Comparison of ENCODE assay signal across 11 cellular contexts in the genomic region with DNA sequence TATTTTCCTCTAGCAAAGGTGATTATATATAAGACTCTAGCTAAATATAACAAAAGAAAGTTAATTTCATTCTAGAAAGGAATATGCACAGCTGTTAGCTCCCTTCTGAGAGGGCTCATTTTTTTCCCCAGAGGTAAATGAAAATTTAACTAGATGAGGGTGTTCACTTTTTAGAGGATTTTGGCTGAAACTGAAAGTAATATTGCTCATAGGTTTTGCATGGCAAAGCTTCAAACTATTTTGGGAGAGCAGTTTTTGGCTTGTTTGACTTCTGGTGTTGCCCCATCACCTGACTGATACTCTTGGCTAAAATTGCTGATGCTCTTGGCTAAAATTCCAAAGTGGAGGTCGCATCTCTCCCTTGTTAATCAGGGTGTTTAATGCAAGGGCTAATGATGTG.
DNase-seq lines count a peak whose midpoint lies in the region; ATAC-seq lines count a peak whose summit lies in the region.
"Had no signal": no experiment of that assay in that cellular context is flagged by ENCODE, and none has a peak within 500 bp of the region (broad histone marks: within the 10 kb centered on the region; RNA-seq: fewer than 3 reads in every experiment).

No MANE protein-coding gene starts in this region.

- no peaks in the 10 kb centered on the region for H3K36me3 Mint-ChIP-seq in stimulated activated memory B cell treated with anti-CD40 and anti-IgM and Interleukin-4, amounts not matched to agents 10 μg/mL and 1 μg/mL and 100 μg/mL, for 72 hours
- no peaks in the 10 kb centered on the region for H3K36me3 Mint-ChIP-seq in activated T-cell treated with anti-CD3 and anti-CD28 coated beads, Interleukin-2, amount 50 U/mL, for 72 hours (ENCODE audit: insufficient read depth in 2 of 2)

- no peaks in the 10 kb centered on the region for H3K9me3 Mint-ChIP-seq in stimulated activated memory B cell treated with anti-CD40 and anti-IgM and Interleukin-4, amounts not matched to agents 10 μg/mL and 1 μg/mL and 100 μg/mL, for 72 hours
- H3K9me3 Mint-ChIP-seq in activated T-cell treated with anti-CD3 and anti-CD28 coated beads, Interleukin-2, amount 50 U/mL, for 72 hours: no peaks in the 10 kb centered on the region

- H3K27me3 Mint-ChIP-seq in stimulated activated memory B cell treated with anti-CD40 and anti-IgM and Interleukin-4, amounts not matched to agents 10 μg/mL and 1 μg/mL and 100 μg/mL, for 72 hours: peaks cover 14% of the 10 kb centered on the region
- no peaks in the 10 kb centered on the region for H3K27me3 Mint-ChIP-seq in activated T-cell treated with anti-CD3 and anti-CD28 coated beads, Interleukin-2, amount 50 U/mL, for 72 hours (ENCODE audit: low read depth)

- no peak for DNase-seq in activated T-cell treated with anti-CD3 and anti-CD28 coated beads, Interleukin-2, amount 50 U/mL, for 72 hours
- DNase-seq in AG20443 (ENCODE audit: low spot score) (no peak), SKM-1 treated with dmso at 0.1 percent for 144 hours (lab: John Stamatoyannopoulos, UW; ENCODE audit: unreplicated experiment) (no peak)
- DNase-seq: activated CD8-positive, alpha-beta memory T cell treated with anti-CD3 and anti-CD28 coated beads, Interleukin-2, amount 50 U/mL, for 48 hours; KG1; left ventricle myocardium superior; NK-92 treated with Interleukin-12 subunit alpha and Interleukin-12 subunit beta, amount 100 ng/mL, for 24 hours had no signal

- peaks cover 7% of the 10 kb centered on the region for H3K4me1 Mint-ChIP-seq in stimulated activated memory B cell treated with anti-CD40 and anti-IgM and Interleukin-4, amounts not matched to agents 10 μg/mL and 1 μg/mL and 100 μg/mL, for 72 hours
- no peaks in the 10 kb centered on the region for H3K4me1 Mint-ChIP-seq in activated T-cell treated with anti-CD3 and anti-CD28 coated beads, Interleukin-2, amount 50 U/mL, for 72 hours (ENCODE audit: low read depth)

- ATAC-seq in GM19324 (IDR thresholded peaks at IDR 0.05; ENCODE audit: low FRiP score, unreplicated experiment) (peak; percentile 81), HG02623 (IDR thresholded peaks at IDR 0.05; ENCODE audit: unreplicated experiment) (peak; percentile 85), HG03432 (IDR thresholded peaks at IDR 0.05; ENCODE audit: unreplicated experiment) (peak; percentile 91)
- peak; percentile 16 for ATAC-seq in stimulated activated memory B cell treated with anti-CD40 and anti-IgM and Interleukin-4, amounts not matched to agents 10 μg/mL and 1 μg/mL and 100 μg/mL, for 72 hours
- no peak for ATAC-seq in activated T-cell treated with anti-CD3 and anti-CD28 coated beads, Interleukin-2, amount 50 U/mL, for 72 hours (replicated peaks in 1 of 2)
- ATAC-seq: left ventricle myocardium superior had no signal

- no peak overlapping the region for H3K27ac Mint-ChIP-seq in stimulated activated memory B cell treated with anti-CD40 and anti-IgM and Interleukin-4, amounts not matched to agents 10 μg/mL and 1 μg/mL and 100 μg/mL, for 72 hours
- H3K27ac Mint-ChIP-seq in activated T-cell treated with anti-CD3 and anti-CD28 coated beads, Interleukin-2, amount 50 U/mL, for 72 hours: no peak overlapping the region

- no peak overlapping the region for H3K4me3 Mint-ChIP-seq in stimulated activated memory B cell treated with anti-CD40 and anti-IgM and Interleukin-4, amounts not matched to agents 10 μg/mL and 1 μg/mL and 100 μg/mL, for 72 hours
- no peak overlapping the region for H3K4me3 Mint-ChIP-seq in activated T-cell treated with anti-CD3 and anti-CD28 coated beads, Interleukin-2, amount 50 U/mL, for 72 hours

Comparison
In these comparisons a context has a peak if more than half of its experiments do, and no peak if none do; other contexts are left out.
1. ATAC-seq: peak in GM19324 (single experiment), HG02623 (single experiment), HG03432 (single experiment) and stimulated activated memory B cell treated with anti-CD40 and anti-IgM and Interleukin-4, amounts not matched to agents 10 μg/mL and 1 μg/mL and 100 μg/mL, for 72 hours (single experiment); none in activated T-cell treated with anti-CD3 and anti-CD28 coated beads, Interleukin-2, amount 50 U/mL, for 72 hours (0 of 2).